ENCODE assay signal across 8 cellular contexts in genomic region chr14:50232276-50232642, GRCh38.
DNase-seq lines count a peak whose midpoint lies in the region; ATAC-seq and TF ChIP-seq lines count a peak whose summit lies in the region.

No MANE protein-coding gene starts in this region.

- peak; percentile 4 for ATAC-seq in SK-N-SH treated with all-trans-retinoic acid at 6 μM for 48 hours

- no peak for DNase-seq in GM12864 (ENCODE audit: low read depth)
- DNase-seq in foreskin fibroblast = no peak
- DNase-seq in putamen (ENCODE audit: low spot score) = peak; percentile 16
- DNase-seq in AML-193 (lab: John Stamatoyannopoulos, UW) = no peak
- DNase-seq in middle frontal gyrus (ENCODE audit: extremely low spot score, low spot score) = no peak
- no peak for DNase-seq in GF-D8 (lab: John Stamatoyannopoulos, UW)
- no peak for DNase-seq in anterior cingulate cortex (lab: John Stamatoyannopoulos, UW)

- H3K4me3 ChIP-seq in GM12864 (ENCODE audit: low read depth, low read length) (peak overlapping the region; percentile 66), foreskin fibroblast (ENCODE audit: low read depth in 1 of 2, low read length in 2 of 2) (peak overlapping the region; percentile 69 to 89)

- TF ChIP-seq CTCF in GM12864 (IDR thresholded peaks at IDR 0.05; ENCODE audit: low read depth, low read length, missing control alignments) (no peak), foreskin fibroblast (IDR thresholded peaks at IDR 0.05; ENCODE audit: low read depth, low read length) (no peak)

TF ChIP-seq in SK-N-SH treated with all-trans-retinoic acid at 6 μM for 48 hours, 23 proteins besides CTCF, POLR2A, EP300 and RAD21:
- TF ChIP-seq OSR1 (CRISPR knock-in tag; IDR thresholded peaks at IDR 0.05) (no peak), ESRRG (CRISPR knock-in tag; IDR thresholded peaks at IDR 0.05) (no peak), ZNF70 (CRISPR knock-in tag; IDR thresholded peaks at IDR 0.05) (no peak), ZNF565 (CRISPR knock-in tag; conservative IDR thresholded peaks at IDR 0.05; ENCODE audit: low read depth) (no peak), TSHZ2 (CRISPR knock-in tag; IDR thresholded peaks at IDR 0.05) (no peak), CSRNP3 (CRISPR knock-in tag; IDR thresholded peaks at IDR 0.05) (no peak), ZFP30 (CRISPR knock-in tag; IDR thresholded peaks at IDR 0.05) (no peak), RARB (CRISPR knock-in tag; IDR thresholded peaks at IDR 0.05) (no peak), CREB5 (CRISPR knock-in tag; IDR thresholded peaks at IDR 0.05; ENCODE audit: low read depth) (no peak), PATZ1 (CRISPR knock-in tag; IDR thresholded peaks at IDR 0.05; ENCODE audit: borderline replicate concordance) (no peak), TCF4 (CRISPR knock-in tag; IDR thresholded peaks at IDR 0.05; ENCODE audit: borderline replicate concordance) (no peak), POU6F1 (CRISPR knock-in tag; IDR thresholded peaks at IDR 0.05; ENCODE audit: borderline replicate concordance, low read depth) (no peak), ZFP3 (CRISPR knock-in tag; IDR thresholded peaks at IDR 0.05) (no peak), BACH2 (CRISPR knock-in tag; IDR thresholded peaks at IDR 0.05; ENCODE audit: borderline replicate concordance) (no peak), SNAI2 (CRISPR knock-in tag; IDR thresholded peaks at IDR 0.05) (no peak), ARNTL (CRISPR knock-in tag; IDR thresholded peaks at IDR 0.05; ENCODE audit: borderline replicate concordance, low read depth) (no peak), ZC3H10 (CRISPR knock-in tag; IDR thresholded peaks at IDR 0.05) (no peak)
